9 cellular contexts compared by ENCODE assay signal in genomic region chr12:71838661-71839060, GRCh38. TPM values are rescaled to one million over a fixed set of nuclear protein-coding genes. Genes with fewer than 3 reads are reported as not detected.
A peak's percentile ranks its signal among the peaks of the same experiment; 100 is the strongest.
DNase-seq lines count a peak whose midpoint lies in the region; ATAC-seq, FAIRE-seq and TF ChIP-seq lines count a peak whose summit lies in the region.
"Had no signal": no experiment of that assay in that cellular context is flagged by ENCODE, and none has a peak within 500 bp of the region (broad histone marks: within the 10 kb centered on the region; RNA-seq: fewer than 3 reads in every experiment).

No MANE protein-coding gene starts in this region.

- WGBS in A549 (ENCODE audit: missing lambda C conversion rate), result 92% methylated on average over 6 of the region's 6 CpGs

- H3K27me3 ChIP-seq in KMS-11 (ENCODE audit: insufficient read depth, low read depth), result no peaks in the 10 kb centered on the region
- no peaks in the 10 kb centered on the region for H3K27me3 ChIP-seq in SJCRH30

- TF ChIP-seq POLR2A in A549 (IDR thresholded peaks at IDR 0.05; ENCODE audit: low read length), result no peak

- H3K9me3 ChIP-seq in A549 (no peaks in the 10 kb centered on the region), SJCRH30 (replicated peaks) (no peaks in the 10 kb centered on the region)

- H3K36me3 Mint-ChIP-seq in central memory CD8-positive, alpha-beta T cell (ENCODE audit: insufficient read depth), result peaks cover 15% of the 10 kb centered on the region
- H3K36me3 Mint-ChIP-seq in natural killer cell treated with Interleukin-12 subunit alpha and Interleukin-12 subunit beta and Interleukin-15 and Interleukin-18, amount 100 ng/mL, for 72 hours, result peaks cover 6% of the 10 kb centered on the region

- peaks cover 22% of the 10 kb centered on the region for H3K27me3 Mint-ChIP-seq in central memory CD8-positive, alpha-beta T cell
- H3K27me3 Mint-ChIP-seq in natural killer cell treated with Interleukin-12 subunit alpha and Interleukin-12 subunit beta and Interleukin-15 and Interleukin-18, amount 100 ng/mL, for 72 hours, result peaks cover 11 to 15% of the 10 kb centered on the region in 2 donors

- no peaks in the 10 kb centered on the region for H4K20me1 ChIP-seq in KMS-11 (ENCODE audit: insufficient read depth)

- H3K4me1 Mint-ChIP-seq in central memory CD8-positive, alpha-beta T cell, result peaks cover 34% of the 10 kb centered on the region
- peaks cover 22 to 45% of the 10 kb centered on the region in 2 donors for H3K4me1 Mint-ChIP-seq in natural killer cell treated with Interleukin-12 subunit alpha and Interleukin-12 subunit beta and Interleukin-15 and Interleukin-18, amount 100 ng/mL, for 72 hours (ENCODE audit: low read depth in 2 of 2)

- POLR2A ChIA-PET in A549 (lab: Yijun Ruan, JAX), result no interaction called here

- no peak for TF ChIP-seq EP300 in A549 (IDR thresholded peaks at IDR 0.05)

- H3K79me2 ChIP-seq in KMS-11 (ENCODE audit: insufficient read depth, low read depth), result peaks cover 49% of the 10 kb centered on the region

- no peak for ATAC-seq in A549
- ATAC-seq in central memory CD8-positive, alpha-beta T cell (replicated peaks; ENCODE audit: extremely low read depth, poor library complexity, severe bottlenecking), result no peak
- no peak for ATAC-seq in natural killer cell treated with Interleukin-12 subunit alpha and Interleukin-12 subunit beta and Interleukin-15 and Interleukin-18, amount 100 ng/mL, for 72 hours
- no peak for ATAC-seq in HG02884 (IDR thresholded peaks at IDR 0.05; ENCODE audit: unreplicated experiment)

- peak overlapping the region; percentile 78 to 88; a peak in 3 of 6 replicates for H3K27ac ChIP-seq in A549
- H3K27ac ChIP-seq in KMS-11, result peak overlapping the region; percentile 92; the same call in 1 of the 2 replicates
- H3K27ac ChIP-seq in SJCRH30, result no peak overlapping the region

- no peak overlapping the region; the same call in 1 of the 3 replicates for H3K4me3 ChIP-seq in A549
- no peak overlapping the region for H3K4me3 ChIP-seq in KMS-11 (IDR thresholded peaks at IDR 0.05; ENCODE audit: insufficient read depth, low read depth, low read length)
- H3K4me3 ChIP-seq in SJCRH30, result no peak overlapping the region

- H2AFZ ChIP-seq in KMS-11 (ENCODE audit: low read depth), result peak overlapping the region; percentile 98

- TF ChIP-seq CTCF in A549 (IDR thresholded peaks at IDR 0.05) (no peak), KMS-11 (conservative IDR thresholded peaks at IDR 0.05; ENCODE audit: low read depth, low read length) (no peak)

- H3K36me3 ChIP-seq in KMS-11 (ENCODE audit: insufficient read depth), result no peaks in the 10 kb centered on the region
- H3K36me3 ChIP-seq in SJCRH30, result no peaks in the 10 kb centered on the region

- CTCF ChIA-PET in A549 (lab: Yijun Ruan, JAX), result interaction anchor here (0.8 to 3.6 kb wide), 3 partner anchors 47 to 63 kb away, joined by 3 to 12 read pairs (median 3); no protein-coding TSS in a partner anchor

- H3K4me3 Mint-ChIP-seq in central memory CD8-positive, alpha-beta T cell, result peak overlapping the region; percentile 90
- peak overlapping the region; percentile 98 for H3K4me3 Mint-ChIP-seq in natural killer cell treated with Interleukin-12 subunit alpha and Interleukin-12 subunit beta and Interleukin-15 and Interleukin-18, amount 100 ng/mL, for 72 hours

- no peak for TF ChIP-seq RAD21 in A549 (conservative IDR thresholded peaks at IDR 0.05 in 1 of 2, IDR thresholded peaks at IDR 0.05 in 1 of 2)

- H3K9ac ChIP-seq in KMS-11, result peak overlapping the region; percentile 89; the same call in 1 of the 2 replicates

- H3K4me2 ChIP-seq in A549, result peak overlapping the region; percentile 87
- peak overlapping the region; percentile 94 for H3K4me2 ChIP-seq in KMS-11

- peaks cover 6% of the 10 kb centered on the region; the same call in 1 of the 3 replicates for H3K4me1 ChIP-seq in A549
- peaks cover 21% of the 10 kb centered on the region for H3K4me1 ChIP-seq in KMS-11 (ENCODE audit: low read depth, poor library complexity, severe bottlenecking)
- peaks cover 3% of the 10 kb centered on the region for H3K4me1 ChIP-seq in SJCRH30

- H3K27ac Mint-ChIP-seq in central memory CD8-positive, alpha-beta T cell (ENCODE audit: low read depth), result peak overlapping the region; percentile 97
- peak overlapping the region; percentile 92 to 96 for H3K27ac Mint-ChIP-seq in natural killer cell treated with Interleukin-12 subunit alpha and Interleukin-12 subunit beta and Interleukin-15 and Interleukin-18, amount 100 ng/mL, for 72 hours

- no peak for FAIRE-seq in A549 (lab: Jason Lieb, UNC)

- DNase-seq in A549 (ENCODE audit: low read depth in 1 of 2, low spot score in 1 of 2) (no peak), SJCRH30 (no peak)
- DNase-seq in central memory CD8-positive, alpha-beta T cell (ENCODE audit: low spot score in 2 of 2), result no peak
- DNase-seq in natural killer cell treated with Interleukin-12 subunit alpha and Interleukin-12 subunit beta and Interleukin-15 and Interleukin-18, amount 100 ng/mL, for 72 hours (ENCODE audit: low spot score), result no peak
- DNase-seq in stimulated activated CD8-positive, alpha-beta memory T cell treated with anti-CD3 and anti-CD28 coated beads, Interleukin-4, amount 100 ng/mL, for 48 hours, result no peak
- no peak for DNase-seq in stimulated activated CD4-positive, alpha-beta T cell treated with anti-CD3 and anti-CD28 coated beads, Interleukin-12 subunit alpha, Interleukin-12 subunit beta, amount 100 ng/mL, for 4 hours
- DNase-seq: T1000 had no signal

- H3K9me3 Mint-ChIP-seq in central memory CD8-positive, alpha-beta T cell, result no peaks in the 10 kb centered on the region
- no peaks in the 10 kb centered on the region for H3K9me3 Mint-ChIP-seq in natural killer cell treated with Interleukin-12 subunit alpha and Interleukin-12 subunit beta and Interleukin-15 and Interleukin-18, amount 100 ng/mL, for 72 hours

TF ChIP-seq in A549, 52 proteins besides CTCF, POLR2A, EP300 and RAD21:
- TF ChIP-seq NPAS2 (CRISPR knock-in tag; IDR thresholded peaks at IDR 0.05; ENCODE audit: borderline replicate concordance) (no peak), CBX8 (IDR thresholded peaks at IDR 0.05) (no peak), HOXB5 (CRISPR knock-in tag; IDR thresholded peaks at IDR 0.05) (no peak), SREBF2 (IDR thresholded peaks at IDR 0.05) (no peak), GATA3 (IDR thresholded peaks at IDR 0.05; ENCODE audit: borderline replicate concordance) (no peak), RNF2 (IDR thresholded peaks at IDR 0.05; ENCODE audit: borderline replicate concordance, low read depth) (no peak), RARB (CRISPR knock-in tag; IDR thresholded peaks at IDR 0.05) (no peak)

RNA-seq across cellular contexts. Expression of gene TBC1D15, which starts 0.9 kb away (rescaled TPM):
- polyA plus RNA-seq in A549 (2011; rRNA removed), result 37.8 and 52.2 TPM in 2 replicates
- polyA plus RNA-seq in A549 (2012; cell fraction: cytosol; rRNA removed), result 8.8 and 9.4 TPM in 2 replicates
- 5.9 and 9.2 TPM in 2 replicates for polyA plus RNA-seq in A549 (2012; cell fraction: nucleus; rRNA removed)
- 34.8 to 42.2 TPM (median 41.9 TPM) in 3 replicates for polyA plus RNA-seq in A549 (2017; fragmentation: RNase III; extraction: RNeasy Plus Mini Kit Qiagen cat#74134 plus additional on column Dnase treatment)
- 16.5 and 18.1 TPM in 2 replicates for polyA minus RNA-seq in A549 (2011; rRNA and poly(A)+ RNA removed)
- 10 to 100 TPM; 29.9 to 31.2 TPM for total RNA-seq in natural killer cell treated with Interleukin-12 subunit alpha and Interleukin-12 subunit beta and Interleukin-15 and Interleukin-18, amount 100 ng/mL, for 72 hours
- total RNA-seq in SJCRH30 (2014; rRNA removed; shearing (Covaris generic)), result 23.8 and 26.5 TPM in 2 replicates
